22 cellular contexts compared by ENCODE assay signal in the genomic region with DNA sequence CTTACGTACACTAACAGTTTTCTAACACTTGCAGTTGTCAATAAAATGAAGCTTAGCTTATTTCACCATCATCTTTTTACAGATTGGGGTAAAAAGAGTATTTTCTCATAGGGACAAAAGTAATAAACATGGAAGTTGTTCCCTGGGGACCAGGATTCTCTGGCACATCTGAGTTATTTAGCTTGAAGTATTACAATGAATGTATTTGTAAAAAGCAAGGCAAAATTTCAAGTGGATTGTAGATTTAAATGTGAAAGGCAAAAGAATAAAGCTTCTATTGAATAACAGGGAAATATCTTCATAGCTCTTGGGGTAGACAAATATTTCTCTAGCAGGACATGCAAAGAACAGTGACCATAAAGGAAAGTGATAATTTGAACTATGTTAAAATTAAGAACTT.
"Had no signal": no experiment of that assay in that cellular context is flagged by ENCODE, and none has a peak within 500 bp of the region (broad histone marks: within the 10 kb centered on the region; RNA-seq: fewer than 3 reads in every experiment).

No MANE protein-coding gene starts in this region.

- H3K27ac ChIP-seq: colonic mucosa, epithelial cell of prostate, esophagus squamous epithelium, foreskin keratinocyte, heart right ventricle, left lung, lower lobe of right lung had no signal

- H3K9me3 Mint-ChIP-seq: dendritic cell treated with granulocyte-macrophage colony-stimulating factor and Interleukin-4, amounts not matched to agents 40 ng/mL and 50 ng/mL, for 4 days; effector memory CD8-positive, alpha-beta T cell; endodermal cell; mesothelial cell of epicardium had no signal

- H3K27ac Mint-ChIP-seq: dendritic cell treated with granulocyte-macrophage colony-stimulating factor and Interleukin-4, amounts not matched to agents 40 ng/mL and 50 ng/mL, for 4 days; effector memory CD8-positive, alpha-beta T cell; endodermal cell; mesothelial cell of epicardium had no signal

- DNase-seq: colonic mucosa; cortex of kidney; effector CD8-positive, alpha-beta T cell; effector memory CD8-positive, alpha-beta T cell; endodermal cell; erythroblast; esophagus squamous epithelium; gastrocnemius medialis; glutamatergic neuron; head of caudate nucleus; heart right ventricle; hippocampal formation; left cardiac atrium; left lung; left ventricle myocardium superior; lower lobe of right lung had no signal

- H3K9me3 ChIP-seq: colonic mucosa, esophagus squamous epithelium, gastrocnemius medialis, heart right ventricle, left lung, lower lobe of right lung, mucosa of descending colon had no signal

- H3K4me1 Mint-ChIP-seq: endodermal cell had no signal

- H3K27me3 ChIP-seq: colonic mucosa, esophagus squamous epithelium, foreskin keratinocyte, gastrocnemius medialis, heart right ventricle, left lung had no signal

- H3K4me3 Mint-ChIP-seq: dendritic cell treated with granulocyte-macrophage colony-stimulating factor and Interleukin-4, amounts not matched to agents 40 ng/mL and 50 ng/mL, for 4 days; effector memory CD8-positive, alpha-beta T cell; endodermal cell; mesothelial cell of epicardium had no signal

- H3K36me3 ChIP-seq: colonic mucosa, esophagus squamous epithelium, gastrocnemius medialis, heart right ventricle, left lung, lower lobe of right lung had no signal

- H3K36me3 Mint-ChIP-seq: mesothelial cell of epicardium had no signal

- H3K4me1 ChIP-seq: colonic mucosa, esophagus squamous epithelium, foreskin keratinocyte, left lung, lower lobe of right lung had no signal

- H3K4me3 ChIP-seq: colonic mucosa, esophagus squamous epithelium, gastrocnemius medialis, heart right ventricle, left lung, lower lobe of right lung, mucosa of descending colon had no signal

- ATAC-seq: effector memory CD8-positive, alpha-beta T cell; esophagus mucosa; foreskin keratinocyte; heart right ventricle; left cardiac atrium; left lung; left ventricle myocardium superior had no signal
